8 cellular contexts compared by ENCODE assay signal in the genomic region with DNA sequence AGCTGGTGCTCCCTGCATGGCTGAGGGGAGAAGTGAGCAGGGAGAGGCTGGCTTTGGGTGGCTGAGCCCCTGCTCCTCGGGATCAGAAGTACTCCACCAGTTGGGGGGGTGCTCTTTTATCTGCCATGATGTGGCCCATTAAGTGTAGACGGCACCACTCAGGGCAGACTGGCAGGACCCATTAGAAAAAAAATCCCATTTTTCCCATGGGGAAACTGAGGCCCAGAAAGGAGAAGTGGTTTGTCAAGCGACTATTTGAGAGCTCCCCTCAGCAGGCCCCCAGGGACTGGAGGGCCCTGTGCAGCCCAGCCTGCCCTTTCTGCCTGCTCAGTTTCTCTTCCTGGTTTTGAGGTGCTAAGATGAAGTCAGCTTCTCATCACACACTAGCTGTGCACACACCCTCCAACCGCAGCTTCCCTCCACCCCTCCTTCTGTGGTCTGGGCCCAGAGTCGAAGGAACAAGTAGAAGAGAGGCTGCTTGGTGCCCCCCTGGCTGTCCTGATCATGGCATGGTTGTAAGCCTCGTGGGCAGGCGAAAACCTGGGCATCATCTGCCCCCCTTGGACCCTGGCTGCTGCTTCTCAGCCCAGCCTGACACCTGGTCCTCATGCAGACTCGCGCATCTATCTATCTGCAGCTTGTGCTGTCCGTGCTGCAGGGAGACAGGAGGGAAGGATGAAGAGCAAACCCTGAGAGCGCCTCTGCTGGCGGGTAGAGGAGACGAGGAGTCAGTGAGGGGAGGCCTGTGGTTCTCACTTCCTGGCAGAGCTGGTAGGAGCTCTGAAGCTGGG. TPM values are rescaled to one million over a fixed set of nuclear protein-coding genes. Genes with fewer than 3 reads are reported as not detected.
DNase-seq lines count a peak whose midpoint lies in the region; ATAC-seq and TF ChIP-seq lines count a peak whose summit lies in the region.

No MANE protein-coding gene starts in this region.

- H3K27me3 ChIP-seq in parathyroid adenoma (ENCODE audit: control insufficient read depth, insufficient read depth, low read length): no peaks in the 10 kb centered on the region

- peak overlapping the region; percentile 92 for H3K4me3 Mint-ChIP-seq in activated T-helper 2 cell treated with anti-CD3 and anti-CD28 coated beads, Interferon-gamma antibody, Interleukin-2, Interleukin-4, amounts not matched to agents 10 μg/mL and 5 μg/mL and 100 μg/mL, durations not matched to agents 14 hours and 24 hours and 36 hours (ENCODE audit: low read depth)

- CTCF ChIA-PET in AG04449 (lab: Yijun Ruan, JAX): interaction anchor here (0.7 to 33.5 kb wide), 18 partner anchors 8 to 166 kb away, joined by 3 to 1672 read pairs (median 4); partner anchors contain the start of genes CLK3, CPLX3, MPI and RPP25

- DNase-seq in AG04449 (ENCODE audit: low read depth, low spot score): no peak
- peak; percentile 36 for DNase-seq in RKO (ENCODE audit: low spot score)
- DNase-seq in activated T-helper 2 cell treated with anti-CD3 and anti-CD28 coated beads, Interferon-gamma antibody, Interleukin-2, Interleukin-4, amounts not matched to agents 10 μg/mL and 5 μg/mL and 100 μg/mL, durations not matched to agents 14 hours and 24 hours and 36 hours (ENCODE audit: low spot score): peak; percentile 91
- peak; percentile 39 for DNase-seq in fibroblast of the conjunctiva (ENCODE audit: low read depth)
- DNase-seq in ureter (ENCODE audit: low spot score): peak; percentile 73

- peaks cover 11% of the 10 kb centered on the region for H3K79me2 ChIP-seq in parathyroid adenoma

- H3K36me3 Mint-ChIP-seq in activated T-helper 2 cell treated with anti-CD3 and anti-CD28 coated beads, Interferon-gamma antibody, Interleukin-2, Interleukin-4, amounts not matched to agents 10 μg/mL and 5 μg/mL and 100 μg/mL, durations not matched to agents 14 hours and 24 hours and 36 hours (ENCODE audit: low read depth): peaks cover 77% of the 10 kb centered on the region

- H3K4me3 ChIP-seq in AG04449 (ENCODE audit: low read depth, low read length) (no peak overlapping the region), parathyroid adenoma (ENCODE audit: low read depth, low read length) (no peak overlapping the region)

- no peak overlapping the region for H2AFZ ChIP-seq in parathyroid adenoma

- H3K27ac ChIP-seq in parathyroid adenoma: peak overlapping the region; percentile 11

- ATAC-seq in GM18870 (IDR thresholded peaks at IDR 0.05; ENCODE audit: unreplicated experiment) (peak; percentile 40), HG03103 (IDR thresholded peaks at IDR 0.05; ENCODE audit: low read depth, unreplicated experiment) (peak; percentile 34)

- no peaks in the 10 kb centered on the region for H3K27me3 Mint-ChIP-seq in activated T-helper 2 cell treated with anti-CD3 and anti-CD28 coated beads, Interferon-gamma antibody, Interleukin-2, Interleukin-4, amounts not matched to agents 10 μg/mL and 5 μg/mL and 100 μg/mL, durations not matched to agents 14 hours and 24 hours and 36 hours (ENCODE audit: low read depth)

- intact Hi-C loops in activated T-helper 2 cell treated with anti-CD3 and anti-CD28 coated beads, Interferon-gamma antibody, Interleukin-2, Interleukin-4, amounts not matched to agents 10 μg/mL and 5 μg/mL and 100 μg/mL, durations not matched to agents 14 hours and 24 hours and 36 hours (cut with micrococcal nuclease): loop anchor here (1.0 to 10.0 kb wide), 8 partner anchors 7 to 837 kb away; partner anchors contain the start of genes ARID3B, COX5A, PML and RPP25

- POLR2A ChIA-PET in AG04449 (lab: Yijun Ruan, JAX): interaction anchor here (1.0 to 1.4 kb wide), 2 partner anchors 10 to 151 kb away, joined by 4 to 5 read pairs; partner anchors contain the start of gene COX5A

- no peaks in the 10 kb centered on the region for H3K36me3 ChIP-seq in parathyroid adenoma (ENCODE audit: control insufficient read depth, insufficient read depth, low read length)

- no peak overlapping the region for H3K9ac ChIP-seq in parathyroid adenoma

- H3K4me1 ChIP-seq in parathyroid adenoma: peaks cover 10% of the 10 kb centered on the region

- peak overlapping the region; percentile 97 for H3K27ac Mint-ChIP-seq in activated T-helper 2 cell treated with anti-CD3 and anti-CD28 coated beads, Interferon-gamma antibody, Interleukin-2, Interleukin-4, amounts not matched to agents 10 μg/mL and 5 μg/mL and 100 μg/mL, durations not matched to agents 14 hours and 24 hours and 36 hours

- no peaks in the 10 kb centered on the region for H3K9me3 Mint-ChIP-seq in activated T-helper 2 cell treated with anti-CD3 and anti-CD28 coated beads, Interferon-gamma antibody, Interleukin-2, Interleukin-4, amounts not matched to agents 10 μg/mL and 5 μg/mL and 100 μg/mL, durations not matched to agents 14 hours and 24 hours and 36 hours

- H3K4me1 Mint-ChIP-seq in activated T-helper 2 cell treated with anti-CD3 and anti-CD28 coated beads, Interferon-gamma antibody, Interleukin-2, Interleukin-4, amounts not matched to agents 10 μg/mL and 5 μg/mL and 100 μg/mL, durations not matched to agents 14 hours and 24 hours and 36 hours (ENCODE audit: low read depth): peaks cover 65% of the 10 kb centered on the region

- H3K4me2 ChIP-seq in parathyroid adenoma (ENCODE audit: low read length): no peak overlapping the region

- TF ChIP-seq CTCF in AG04449 (IDR thresholded peaks at IDR 0.05; ENCODE audit: insufficient read depth, low read length, missing control alignments) (peak; percentile 81), parathyroid adenoma (IDR thresholded peaks at IDR 0.05) (no peak)

- no peaks in the 10 kb centered on the region for H3K9me3 ChIP-seq in parathyroid adenoma (ENCODE audit: control insufficient read depth, low read length)

RNA-seq across cellular contexts. Expression of gene CSK, which starts 5.6 kb away (rescaled TPM):
- total RNA-seq in activated T-helper 2 cell treated with anti-CD3 and anti-CD28 coated beads, Interferon-gamma antibody, Interleukin-2, Interleukin-4, amounts not matched to agents 10 μg/mL and 5 μg/mL and 100 μg/mL, durations not matched to agents 14 hours and 24 hours and 36 hours: 261 and 266 TPM in 2 replicates
- total RNA-seq in ureter: 61.6 TPM

RNA-seq across cellular contexts. Expression of gene LMAN1L, which starts 25.2 kb away (rescaled TPM):
- 0.32 TPM in 1 of 2 replicates, not detected in the other for total RNA-seq in activated T-helper 2 cell treated with anti-CD3 and anti-CD28 coated beads, Interferon-gamma antibody, Interleukin-2, Interleukin-4, amounts not matched to agents 10 μg/mL and 5 μg/mL and 100 μg/mL, durations not matched to agents 14 hours and 24 hours and 36 hours
- not detected for total RNA-seq in ureter

RNA-seq across cellular contexts. Expression of gene CYP1A2, which starts 38.8 kb away (rescaled TPM):
- not detected in 2 replicates for total RNA-seq in activated T-helper 2 cell treated with anti-CD3 and anti-CD28 coated beads, Interferon-gamma antibody, Interleukin-2, Interleukin-4, amounts not matched to agents 10 μg/mL and 5 μg/mL and 100 μg/mL, durations not matched to agents 14 hours and 24 hours and 36 hours
- not detected for total RNA-seq in ureter

RNA-seq across cellular contexts. Expression of gene CPLX3, which starts 39.0 kb away (rescaled TPM):
- 0.16 TPM in 1 of 2 replicates, not detected in the other for total RNA-seq in activated T-helper 2 cell treated with anti-CD3 and anti-CD28 coated beads, Interferon-gamma antibody, Interleukin-2, Interleukin-4, amounts not matched to agents 10 μg/mL and 5 μg/mL and 100 μg/mL, durations not matched to agents 14 hours and 24 hours and 36 hours
- not detected for total RNA-seq in ureter

RNA-seq across cellular contexts. Expression of gene ULK3, which starts 55.5 kb away (rescaled TPM):
- 45.5 and 47.7 TPM in 2 replicates for total RNA-seq in activated T-helper 2 cell treated with anti-CD3 and anti-CD28 coated beads, Interferon-gamma antibody, Interleukin-2, Interleukin-4, amounts not matched to agents 10 μg/mL and 5 μg/mL and 100 μg/mL, durations not matched to agents 14 hours and 24 hours and 36 hours
- total RNA-seq in ureter: 54.8 TPM
